ENCODE assay signal across 12 cellular contexts in genomic region chr10:117601716-117602115, GRCh38. TPM values are rescaled to one million over a fixed set of nuclear protein-coding genes. Genes with fewer than 3 reads are reported as not detected.
"Had no signal": no experiment of that assay in that cellular context is flagged by ENCODE, and none has a peak within 500 bp of the region (broad histone marks: within the 10 kb centered on the region; RNA-seq: fewer than 3 reads in every experiment).

No MANE protein-coding gene starts in this region.

- H3K36me3 ChIP-seq: HAP-1 had no signal

- H3K9ac ChIP-seq: GM23248 had no signal

- H3K4me2 ChIP-seq: GM23338 had no signal

- H2AFZ ChIP-seq: GM23248, GM23338 had no signal

- ATAC-seq: GM23338, HCT116 had no signal

- FAIRE-seq: H1, H54 had no signal

- H3K4me1 ChIP-seq: HAP-1 had no signal

- H3K4me3 ChIP-seq: GM23248, GM23338, HAP-1 had no signal

- H3K27ac ChIP-seq: GM23248 had no signal

- DNase-seq: GM23248, GOT3, H7, H9, HCEC 1CT, HFFc6 had no signal

- H3K9me3 ChIP-seq: HAP-1 had no signal

RNA-seq across cellular contexts. Expression of gene EMX2, which starts 59.2 kb away (rescaled TPM):
- total RNA-seq: GM23338, H1, H4, H7, H9, HFFc6 had no signal
- polyA plus RNA-seq: GM23338, H1 had no signal
